Comparison of ENCODE assay signal across 8 cellular contexts in the genomic region with DNA sequence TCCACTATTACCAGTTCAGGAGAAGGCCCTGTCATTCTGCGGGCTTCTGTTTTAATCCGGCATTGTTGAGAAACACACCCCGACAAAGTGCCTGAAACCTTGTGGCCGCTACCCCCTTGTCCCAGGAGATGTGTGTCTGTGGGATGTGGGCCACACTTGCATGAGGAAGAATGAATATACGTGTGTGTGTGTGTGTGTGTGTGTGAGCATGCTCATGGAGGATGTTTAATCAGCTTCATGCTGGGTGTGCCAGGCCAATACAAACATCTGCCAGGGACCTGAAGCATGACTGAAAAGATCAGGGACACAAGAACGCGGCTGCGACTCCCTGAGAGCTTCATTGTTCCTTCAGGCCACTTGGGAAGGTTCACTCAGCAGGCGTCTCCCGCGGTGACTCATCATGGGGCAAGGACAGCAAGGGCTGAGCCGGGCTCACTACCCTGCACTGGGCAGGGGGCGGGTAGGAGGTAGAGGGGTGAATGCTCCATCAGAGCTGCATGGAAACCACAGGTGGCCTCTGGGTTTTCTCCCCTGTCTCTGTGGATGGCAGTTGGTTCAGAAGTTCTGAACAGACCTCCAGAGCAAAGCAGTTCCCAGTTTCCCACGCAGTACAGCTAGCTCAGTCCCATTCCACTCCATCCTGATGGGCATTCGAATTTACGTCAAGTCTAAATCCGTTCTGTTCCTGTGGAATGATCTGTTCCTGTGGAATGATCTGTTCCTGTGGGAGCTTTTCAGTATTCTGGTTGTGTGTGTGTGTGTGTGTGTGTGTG. TPM values are rescaled to one million over a fixed set of nuclear protein-coding genes. Genes with fewer than 3 reads are reported as not detected.
DNase-seq lines count a peak whose midpoint lies in the region; ATAC-seq and TF ChIP-seq lines count a peak whose summit lies in the region.

No MANE protein-coding gene starts in this region.

- no peak overlapping the region for H3K27ac Mint-ChIP-seq in activated CD8-positive, alpha-beta memory T cell treated with anti-CD3 and anti-CD28 coated beads, Interleukin-2, amount 10 ng/mL, durations not matched to agents 7 days and 5 days

- H3K9me2 ChIP-seq in DOHH2 (replicated peaks; ENCODE audit: control insufficient read depth, low read length), result no peaks in the 10 kb centered on the region

- H3K9me3 Mint-ChIP-seq in activated CD8-positive, alpha-beta memory T cell treated with anti-CD3 and anti-CD28 coated beads, Interleukin-2, amount 10 ng/mL, durations not matched to agents 7 days and 5 days (ENCODE audit: low read depth), result no peaks in the 10 kb centered on the region

- DNase-seq in M059J (ENCODE audit: low read depth) (peak; percentile 98), T1000 (lab: John Stamatoyannopoulos, UW) (peak; percentile 55), foreskin fibroblast (peak; percentile 93 to 94), omental fat pad (ENCODE audit: low spot score) (peak; percentile 63), activated gamma-delta T cell treated with Interleukin-2 at 50 U/mL for 16 hours (no peak)
- DNase-seq in activated CD8-positive, alpha-beta memory T cell treated with anti-CD3 and anti-CD28 coated beads, Interleukin-2, amount 10 ng/mL, durations not matched to agents 7 days and 5 days, result no peak

- peak overlapping the region; percentile 72 for H3K4me2 ChIP-seq in DOHH2 (ENCODE audit: low read length)

- H3K36me3 ChIP-seq in DOHH2 (ENCODE audit: control insufficient read depth, low read length), result no peaks in the 10 kb centered on the region

- H4K20me1 ChIP-seq in DOHH2 (ENCODE audit: control insufficient read depth, insufficient read depth, low read depth, low read length), result no peaks in the 10 kb centered on the region

- no peaks in the 10 kb centered on the region for H3K36me3 Mint-ChIP-seq in activated CD8-positive, alpha-beta memory T cell treated with anti-CD3 and anti-CD28 coated beads, Interleukin-2, amount 10 ng/mL, durations not matched to agents 7 days and 5 days

- H3K4me3 ChIP-seq in DOHH2 (ENCODE audit: low read length), result peak overlapping the region; percentile 55
- no peak overlapping the region for H3K4me3 ChIP-seq in foreskin fibroblast (ENCODE audit: low read depth in 1 of 2, low read length in 2 of 2)

- H3K27me3 ChIP-seq in DOHH2 (ENCODE audit: control insufficient read depth, low read length), result no peaks in the 10 kb centered on the region

- peaks cover 97% of the 10 kb centered on the region for H3K4me1 ChIP-seq in DOHH2 (ENCODE audit: control insufficient read depth, low read length)

- ATAC-seq in omental fat pad (ENCODE audit: low FRiP score) (peak; percentile 7), HG03520 (IDR thresholded peaks at IDR 0.05; ENCODE audit: unreplicated experiment) (no peak)
- ATAC-seq in activated CD8-positive, alpha-beta memory T cell treated with anti-CD3 and anti-CD28 coated beads, Interleukin-2, amount 10 ng/mL, durations not matched to agents 7 days and 5 days, result no peak

- H3K4me1 Mint-ChIP-seq in activated CD8-positive, alpha-beta memory T cell treated with anti-CD3 and anti-CD28 coated beads, Interleukin-2, amount 10 ng/mL, durations not matched to agents 7 days and 5 days, result peaks cover 40% of the 10 kb centered on the region

- H3K27ac ChIP-seq in DOHH2 (ENCODE audit: low read depth, low read length), result peak overlapping the region; percentile 79

- H3K79me2 ChIP-seq in DOHH2 (ENCODE audit: control insufficient read depth, low read length), result peaks cover 16% of the 10 kb centered on the region

- CTCF ChIA-PET in activated CD8-positive, alpha-beta memory T cell treated with anti-CD3 and anti-CD28 coated beads, Interleukin-2, amount 10 ng/mL, durations not matched to agents 7 days and 5 days (lab: Charles Lee), result interaction anchor here (1.0 to 10.7 kb wide), 5 partner anchors 10 to 177 kb away, joined by 3 to 102 read pairs (median 3); no protein-coding TSS in a partner anchor

- H3K27me3 Mint-ChIP-seq in activated CD8-positive, alpha-beta memory T cell treated with anti-CD3 and anti-CD28 coated beads, Interleukin-2, amount 10 ng/mL, durations not matched to agents 7 days and 5 days, result no peaks in the 10 kb centered on the region

- peaks cover 11% of the 10 kb centered on the region for H3F3A ChIP-seq in DOHH2 (ENCODE audit: control insufficient read depth, insufficient read depth)

- H3K4me3 Mint-ChIP-seq in activated CD8-positive, alpha-beta memory T cell treated with anti-CD3 and anti-CD28 coated beads, Interleukin-2, amount 10 ng/mL, durations not matched to agents 7 days and 5 days, result no peak overlapping the region

- TF ChIP-seq CTCF in DOHH2 (IDR thresholded peaks at IDR 0.05; ENCODE audit: low read depth, low read length, poor library complexity, severe bottlenecking) (no peak), foreskin fibroblast (IDR thresholded peaks at IDR 0.05; ENCODE audit: low read depth, low read length) (no peak), omental fat pad (IDR thresholded peaks at IDR 0.05) (no peak)

- H3K9me3 ChIP-seq in DOHH2 (ENCODE audit: control insufficient read depth, insufficient read depth, low read length), result no peaks in the 10 kb centered on the region

RNA-seq across cellular contexts. Expression of gene MALAT1, which starts 7.0 kb away (rescaled TPM):
- 370 and 608 TPM in 2 replicates for total RNA-seq in M059J (2014; rRNA removed; shearing (Covaris generic))
- over 10,000 TPM; 11,614 to 21,764 (median 16,063) TPM for total RNA-seq in omental fat pad
- total RNA-seq in activated CD8-positive, alpha-beta memory T cell treated with anti-CD3 and anti-CD28 coated beads, Interleukin-2, amount 10 ng/mL, durations not matched to agents 7 days and 5 days, result 1,000 to 10,000 TPM; 4,026 to 5,234 TPM

RNA-seq across cellular contexts. Expression of gene SCYL1, which starts 33.1 kb away (rescaled TPM):
- total RNA-seq in M059J (2014; rRNA removed; shearing (Covaris generic)), result 59.7 and 96.5 TPM in 2 replicates
- total RNA-seq in omental fat pad, result 100 to 1,000 TPM in 1 of 4 donors, 10 to 100 TPM in 3; 75.4 to 105 (median 88.8) TPM
- 10 to 100 TPM; 68.0 to 76.7 TPM for total RNA-seq in activated CD8-positive, alpha-beta memory T cell treated with anti-CD3 and anti-CD28 coated beads, Interleukin-2, amount 10 ng/mL, durations not matched to agents 7 days and 5 days

Comparison
In these comparisons a context has a peak if more than half of its experiments do, and no peak if none do; other contexts are left out.
1. DNase-seq: peak in M059J (single experiment), T1000 (single experiment), foreskin fibroblast (2 of 2) and omental fat pad (single experiment); none in activated CD8-positive, alpha-beta memory T cell treated with anti-CD3 and anti-CD28 coated beads, Interleukin-2, amount 10 ng/mL, durations not matched to agents 7 days and 5 days (single experiment) and activated gamma-delta T cell treated with Interleukin-2 at 50 U/mL for 16 hours (single experiment).